In genomic region chr3:41118461-41119385, GRCh38 we compare ENCODE assay signal across 20 cellular contexts.
A peak's percentile ranks its signal among the peaks of the same experiment; 100 is the strongest.
DNase-seq lines count a peak whose midpoint lies in the region; ATAC-seq, FAIRE-seq and TF ChIP-seq lines count a peak whose summit lies in the region.
"Had no signal": no experiment of that assay in that cellular context is flagged by ENCODE, and none has a peak within 500 bp of the region (broad histone marks: within the 10 kb centered on the region; RNA-seq: fewer than 3 reads in every experiment).

No MANE protein-coding gene starts in this region.

- peaks cover 3 to 8% of the 10 kb centered on the region in 2 donors for H3K36me3 Mint-ChIP-seq in CD14-positive monocyte
- H3K36me3 Mint-ChIP-seq in astrocyte (ENCODE audit: low read depth, unreplicated experiment): no peaks in the 10 kb centered on the region
- H3K36me3 Mint-ChIP-seq: brain had no signal

- CTCF ChIA-PET in HEK293 (lab: Yijun Ruan, JAX): interaction anchor here (0.6 to 0.8 kb wide), 2 partner anchors 43 to 247 kb away, joined by 3 to 4 read pairs; no protein-coding TSS in a partner anchor

- no peak overlapping the region for H3K27ac ChIP-seq in HEK293 (ENCODE audit: extremely low read depth, low read depth, low read length)
- no peak overlapping the region for H3K27ac ChIP-seq in astrocyte (ENCODE audit: low read depth, low read length)
- no peak overlapping the region for H3K27ac ChIP-seq in mesenchymal stem cell (ENCODE audit: low read length, poor library complexity, severe bottlenecking)
- no peak overlapping the region for H3K27ac ChIP-seq in effector memory CD4-positive, alpha-beta T cell (ENCODE audit: insufficient read depth, low read length, poor library complexity, severe bottlenecking)
- no peak overlapping the region for H3K27ac ChIP-seq in foreskin keratinocyte

- no peak overlapping the region for H2BK120ac ChIP-seq in mesenchymal stem cell (ENCODE audit: low read depth, low read length)

- no peaks in the 10 kb centered on the region for H4K20me1 ChIP-seq in astrocyte (ENCODE audit: insufficient read depth, low read length)

- no peak overlapping the region for H3K14ac ChIP-seq in mesenchymal stem cell (ENCODE audit: low read length in 2 of 2)

- 83% methylated on average over 9 of the region's 10 CpGs for WGBS in mesenchymal stem cell

- peak overlapping the region; percentile 95 to 98 (median 97) for H3K27ac Mint-ChIP-seq in CD14-positive monocyte
- peak overlapping the region; percentile 70 for H3K27ac Mint-ChIP-seq in astrocyte (ENCODE audit: unreplicated experiment)

- no peak overlapping the region for H3K9ac ChIP-seq in astrocyte (ENCODE audit: low read length)
- no peak overlapping the region for H3K9ac ChIP-seq in mesenchymal stem cell (ENCODE audit: low read length)

- peaks cover 0 to 9% (median 0%) of the 10 kb centered on the region in 7 donors for H3K9me3 Mint-ChIP-seq in CD14-positive monocyte
- peaks cover 8% of the 10 kb centered on the region for H3K9me3 Mint-ChIP-seq in astrocyte (ENCODE audit: unreplicated experiment)

- DNase-seq in CD14-positive monocyte (ENCODE audit: low spot score) (no peak), astrocyte (ENCODE audit: low read depth) (no peak), mesenchymal stem cell (peak; percentile 22), A172 (ENCODE audit: low spot score) (no peak), urothelium cell line (ENCODE audit: low spot score) (no peak), foreskin keratinocyte (no peak)
- DNase-seq in effector memory CD4-positive, alpha-beta T cell: no peak
- DNase-seq: activated CD4-positive, CD25-positive, alpha-beta regulatory T cell; activated gamma-delta T cell; EL; glutamatergic neuron; Karpas-422; NCI-H187; NCI-H524 had no signal

- no peaks in the 10 kb centered on the region for H3K79me2 ChIP-seq in astrocyte (ENCODE audit: insufficient read depth, low read length)

- no peak for ATAC-seq in foreskin keratinocyte
- ATAC-seq: Panc1 had no signal

- no peaks in the 10 kb centered on the region for H3K9me3 ChIP-seq in HEK293 (ENCODE audit: control insufficient read depth, insufficient read depth, low read depth, low read length)
- H3K9me3 ChIP-seq in astrocyte (ENCODE audit: insufficient read depth, low read depth, low read length): no peaks in the 10 kb centered on the region
- peaks cover 5% of the 10 kb centered on the region for H3K9me3 ChIP-seq in mesenchymal stem cell (ENCODE audit: control insufficient read depth, low read length)
- H3K9me3 ChIP-seq in effector memory CD4-positive, alpha-beta T cell (ENCODE audit: control insufficient read depth, low read length): no peaks in the 10 kb centered on the region

- FAIRE-seq in astrocyte (lab: Jason Lieb, UNC) (no peak), urothelium cell line (lab: Jason Lieb, UNC) (no peak)
- FAIRE-seq: endometrium, islet of Langerhans had no signal

- H3K4me3 Mint-ChIP-seq in CD14-positive monocyte (no peak overlapping the region), astrocyte (ENCODE audit: unreplicated experiment) (no peak overlapping the region)

- H3K4me1 ChIP-seq in HEK293 (ENCODE audit: control insufficient read depth, insufficient read depth, low read length) (peaks cover 3% of the 10 kb centered on the region; the same call in 1 of the 2 replicates), astrocyte (ENCODE audit: insufficient read depth, low read length) (peaks cover 12% of the 10 kb centered on the region), mesenchymal stem cell (ENCODE audit: control insufficient read depth, insufficient read depth, low read depth, low read length) (peaks cover 12% of the 10 kb centered on the region), foreskin keratinocyte (peaks cover 11% of the 10 kb centered on the region)
- H3K4me1 ChIP-seq in effector memory CD4-positive, alpha-beta T cell (ENCODE audit: control insufficient read depth, insufficient read depth, low read length, poor library complexity, severe bottlenecking): peaks cover 16% of the 10 kb centered on the region
- H3K4me1 ChIP-seq: HAP-1 had no signal

- H3K79me1 ChIP-seq in mesenchymal stem cell (replicated peaks; ENCODE audit: low read length, poor library complexity, severe bottlenecking): no peaks in the 10 kb centered on the region

- intact Hi-C loops in CD14-positive monocyte (cut with micrococcal nuclease): loop anchor here (5.0 to 10.0 kb wide), 4 partner anchors 76 to 324 kb away; partner anchors contain the start of gene CTNNB1 (in 2 of the 2)

- peak overlapping the region in 1 of 2 experiments; percentile 37 for H3K18ac ChIP-seq in mesenchymal stem cell (ENCODE audit: low read depth in 1 of 2, low read length in 2 of 2)

- H2AK5ac ChIP-seq in mesenchymal stem cell (ENCODE audit: low read length, severe bottlenecking): no peak overlapping the region

- POLR2A ChIA-PET in HEK293 (lab: Yijun Ruan, JAX): no interaction called here

- H3K4me2 ChIP-seq in astrocyte (ENCODE audit: low read length) (no peak overlapping the region), mesenchymal stem cell (ENCODE audit: low read length, poor library complexity, severe bottlenecking) (no peak overlapping the region)

- H3K4ac ChIP-seq in mesenchymal stem cell (ENCODE audit: low read depth in 1 of 2, low read length in 2 of 2): no peak overlapping the region

- no peak overlapping the region for H3K23ac ChIP-seq in mesenchymal stem cell (ENCODE audit: low read length in 2 of 2)

- H4K91ac ChIP-seq in mesenchymal stem cell (ENCODE audit: low read length): no peak overlapping the region

- H3K4me1 Mint-ChIP-seq in CD14-positive monocyte (peaks cover 40% of the 10 kb centered on the region), astrocyte (ENCODE audit: low read depth, unreplicated experiment) (peaks cover 28% of the 10 kb centered on the region)

- H3K36me3 ChIP-seq in HEK293 (ENCODE audit: control insufficient read depth in 2 of 2, insufficient read depth in 1 of 2, low read length in 2 of 2) (no peaks in the 10 kb centered on the region), astrocyte (ENCODE audit: insufficient read depth, low read length) (no peaks in the 10 kb centered on the region), mesenchymal stem cell (ENCODE audit: control insufficient read depth in 1 of 2, insufficient read depth in 2 of 2, low read depth in 1 of 2, low read length in 2 of 2) (no peaks in the 10 kb centered on the region)
- no peaks in the 10 kb centered on the region for H3K36me3 ChIP-seq in effector memory CD4-positive, alpha-beta T cell (ENCODE audit: control insufficient read depth, insufficient read depth, low read length)
- H3K36me3 ChIP-seq: HAP-1 had no signal

- no peak for TF ChIP-seq CTCF in CD14-positive monocyte (IDR thresholded peaks at IDR 0.05)
- no peak for TF ChIP-seq CTCF in HEK293 (tag by site-specific recombination; IDR thresholded peaks at IDR 0.05)
- TF ChIP-seq CTCF in astrocyte (IDR thresholded peaks at IDR 0.05; ENCODE audit: insufficient read depth, low read depth, low read length): no peak
- no peak for TF ChIP-seq CTCF in foreskin keratinocyte (conservative IDR thresholded peaks at IDR 0.05)

- H2BK5ac ChIP-seq in mesenchymal stem cell (ENCODE audit: low read depth, low read length, poor library complexity, severe bottlenecking): no peak overlapping the region

- H3K27me3 Mint-ChIP-seq in CD14-positive monocyte (ENCODE audit: low read depth in 3 of 3) (peaks cover 0 to 11% (median 0%) of the 10 kb centered on the region in 3 donors), astrocyte (ENCODE audit: low read depth, unreplicated experiment) (peaks cover 14% of the 10 kb centered on the region)
- H3K27me3 Mint-ChIP-seq: brain had no signal

- no peak overlapping the region for H3K4me3 ChIP-seq in HEK293 (ENCODE audit: low read depth, low read length)
- no peak overlapping the region for H3K4me3 ChIP-seq in astrocyte (ENCODE audit: insufficient read depth, low read depth, low read length)
- H3K4me3 ChIP-seq in mesenchymal stem cell (ENCODE audit: insufficient read depth in 1 of 2, low read depth in 1 of 2, low read length in 2 of 2): no peak overlapping the region
- no peak overlapping the region for H3K4me3 ChIP-seq in effector memory CD4-positive, alpha-beta T cell (ENCODE audit: insufficient read depth, low read depth, low read length, poor library complexity, severe bottlenecking)
- H3K4me3 ChIP-seq: HAP-1 had no signal

- H4K8ac ChIP-seq in mesenchymal stem cell (ENCODE audit: low read length): no peak overlapping the region

- no peak overlapping the region for H2BK15ac ChIP-seq in mesenchymal stem cell (ENCODE audit: low read depth, poor library complexity, severe bottlenecking)

- H3K27me3 ChIP-seq in astrocyte (ENCODE audit: insufficient read depth, low read length): no peaks in the 10 kb centered on the region
- H3K27me3 ChIP-seq in mesenchymal stem cell (ENCODE audit: control insufficient read depth in 1 of 2, insufficient read depth in 1 of 2, low read length in 2 of 2): peaks cover 0 to 6% of the 10 kb centered on the region in 2 experiments
- no peaks in the 10 kb centered on the region for H3K27me3 ChIP-seq in effector memory CD4-positive, alpha-beta T cell (replicated peaks; ENCODE audit: control insufficient read depth, insufficient read depth, low read length, poor library complexity, severe bottlenecking)
- no peaks in the 10 kb centered on the region for H3K27me3 ChIP-seq in foreskin keratinocyte

- H2AFZ ChIP-seq in astrocyte (ENCODE audit: low read depth, low read length) (no peak overlapping the region), mesenchymal stem cell (ENCODE audit: low read depth, low read length) (no peak overlapping the region)

- no peak overlapping the region for H2BK12ac ChIP-seq in mesenchymal stem cell (ENCODE audit: low read length in 2 of 2)

TF ChIP-seq in HEK293, 187 proteins besides CTCF, POLR2A, EP300 and RAD21 (continues in another document):
- TF ChIP-seq ZIC2 (tag by site-specific recombination; IDR thresholded peaks at IDR 0.05): no peak
- TF ChIP-seq, protein P1, sequence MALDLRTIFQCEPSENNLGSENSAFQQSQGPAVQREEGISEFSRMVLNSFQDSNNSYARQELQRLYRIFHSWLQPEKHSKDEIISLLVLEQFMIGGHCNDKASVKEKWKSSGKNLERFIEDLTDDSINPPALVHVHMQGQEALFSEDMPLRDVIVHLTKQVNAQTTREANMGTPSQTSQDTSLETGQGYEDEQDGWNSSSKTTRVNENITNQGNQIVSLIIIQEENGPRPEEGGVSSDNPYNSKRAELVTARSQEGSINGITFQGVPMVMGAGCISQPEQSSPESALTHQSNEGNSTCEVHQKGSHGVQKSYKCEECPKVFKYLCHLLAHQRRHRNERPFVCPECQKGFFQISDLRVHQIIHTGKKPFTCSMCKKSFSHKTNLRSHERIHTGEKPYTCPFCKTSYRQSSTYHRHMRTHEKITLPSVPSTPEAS (tag by site-specific recombination; IDR thresholded peaks at IDR 0.05): no peak
- TF ChIP-seq ZNF221 (tag by site-specific recombination; IDR thresholded peaks at IDR 0.05; ENCODE audit: borderline replicate concordance): no peak
- TF ChIP-seq, protein P2, sequence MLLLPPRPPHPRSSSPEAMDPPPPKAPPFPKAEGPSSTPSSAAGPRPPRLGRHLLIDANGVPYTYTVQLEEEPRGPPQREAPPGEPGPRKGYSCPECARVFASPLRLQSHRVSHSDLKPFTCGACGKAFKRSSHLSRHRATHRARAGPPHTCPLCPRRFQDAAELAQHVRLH (tag by site-specific recombination; IDR thresholded peaks at IDR 0.05): no peak
